Comparison of ENCODE assay signal across 28 cellular contexts in genomic region chr2:152255918-152256317, GRCh38.
"Had no signal": no experiment of that assay in that cellular context is flagged by ENCODE, and none has a peak within 500 bp of the region (broad histone marks: within the 10 kb centered on the region; RNA-seq: fewer than 3 reads in every experiment).

No MANE protein-coding gene starts in this region.

- H3K36me3 Mint-ChIP-seq: immature natural killer cell; mesothelial cell of epicardium; naive B cell; natural killer cell; stimulated activated effector memory CD8-positive, alpha-beta T cell treated with anti-CD3 and anti-CD28 coated beads, Interleukin-12 subunit alpha, Interleukin-12 subunit beta, amount 100 ng/mL, for 72 hours had no signal

- H3K4me1 ChIP-seq: left lung, lower lobe of right lung, right atrium auricular region, spleen, suprapubic skin, tibial artery, upper lobe of right lung had no signal

- H3K9me3 ChIP-seq: lower lobe of right lung, ovary, right atrium auricular region, suprapubic skin, thoracic aorta, tibial artery, upper lobe of right lung had no signal

- H3K36me3 ChIP-seq: left lung, lower lobe of right lung, ovary, right atrium auricular region, spleen, suprapubic skin, thoracic aorta, tibial artery, upper lobe of right lung had no signal

- FAIRE-seq: islet of Langerhans, kidney, urothelium cell line had no signal

- H3K4me1 Mint-ChIP-seq: immature natural killer cell; mesothelial cell of epicardium; naive B cell; natural killer cell; nephron progenitor cell; stimulated activated effector memory CD8-positive, alpha-beta T cell treated with anti-CD3 and anti-CD28 coated beads, Interleukin-12 subunit alpha, Interleukin-12 subunit beta, amount 100 ng/mL, for 72 hours had no signal

- H3K27me3 ChIP-seq: left lung, ovary, right atrium auricular region, spleen, suprapubic skin, tibial artery, upper lobe of right lung had no signal

- H3K27ac Mint-ChIP-seq: immature natural killer cell; mesothelial cell of epicardium; naive B cell; natural killer cell; nephron progenitor cell; progenitor cell of endocrine pancreas; stimulated activated effector memory CD8-positive, alpha-beta T cell treated with anti-CD3 and anti-CD28 coated beads, Interleukin-12 subunit alpha, Interleukin-12 subunit beta, amount 100 ng/mL, for 72 hours; stimulated activated naive CD8-positive, alpha-beta T cell treated with anti-CD3 and anti-CD28 coated beads, Interleukin-15, Interleukin-2, amounts not matched to agents 100 ng/mL and 50 ng/mL, for 24 hours had no signal

- H3K4me3 Mint-ChIP-seq: immature natural killer cell; mesothelial cell of epicardium; naive B cell; natural killer cell; nephron progenitor cell; stimulated activated effector memory CD8-positive, alpha-beta T cell treated with anti-CD3 and anti-CD28 coated beads, Interleukin-12 subunit alpha, Interleukin-12 subunit beta, amount 100 ng/mL, for 72 hours; stimulated activated naive CD8-positive, alpha-beta T cell treated with anti-CD3 and anti-CD28 coated beads, Interleukin-15, Interleukin-2, amounts not matched to agents 100 ng/mL and 50 ng/mL, for 24 hours had no signal

- H3K4me3 ChIP-seq: left lung, lower lobe of right lung, ovary, right atrium auricular region, skin epidermis, spleen, suprapubic skin, thoracic aorta, tibial artery, upper lobe of right lung had no signal

- H3K27ac ChIP-seq: left lung, lower lobe of right lung, ovary, right atrium auricular region, skin epidermis, spleen, suprapubic skin, thoracic aorta, tibial artery, upper lobe of right lung had no signal

- DNase-seq: hypothalamus; immature natural killer cell; kidney; left colon; left lung; lower lobe of right lung; mesendoderm; naive B cell; natural killer cell; nephron progenitor cell; ovary; spleen; stimulated activated CD4-positive, alpha-beta T cell treated with anti-CD3 and anti-CD28 coated beads, Interleukin-4, amount 100 ng/mL, for 24 hours; stimulated activated naive CD4-positive, alpha-beta T cell; tibial artery; trophoblast cell; upper lobe of right lung had no signal

- H3K9me3 Mint-ChIP-seq: stimulated activated effector memory CD8-positive, alpha-beta T cell treated with anti-CD3 and anti-CD28 coated beads, Interleukin-12 subunit alpha, Interleukin-12 subunit beta, amount 100 ng/mL, for 72 hours had no signal

- ATAC-seq: left colon; left lung; lower lobe of right lung; natural killer cell; sciatic nerve; stimulated activated effector memory CD8-positive, alpha-beta T cell treated with anti-CD3 and anti-CD28 coated beads, Interleukin-12 subunit alpha, Interleukin-12 subunit beta, amount 100 ng/mL, for 72 hours; upper lobe of right lung had no signal
